Comparison of ENCODE assay signal across 8 cellular contexts in the genomic region with DNA sequence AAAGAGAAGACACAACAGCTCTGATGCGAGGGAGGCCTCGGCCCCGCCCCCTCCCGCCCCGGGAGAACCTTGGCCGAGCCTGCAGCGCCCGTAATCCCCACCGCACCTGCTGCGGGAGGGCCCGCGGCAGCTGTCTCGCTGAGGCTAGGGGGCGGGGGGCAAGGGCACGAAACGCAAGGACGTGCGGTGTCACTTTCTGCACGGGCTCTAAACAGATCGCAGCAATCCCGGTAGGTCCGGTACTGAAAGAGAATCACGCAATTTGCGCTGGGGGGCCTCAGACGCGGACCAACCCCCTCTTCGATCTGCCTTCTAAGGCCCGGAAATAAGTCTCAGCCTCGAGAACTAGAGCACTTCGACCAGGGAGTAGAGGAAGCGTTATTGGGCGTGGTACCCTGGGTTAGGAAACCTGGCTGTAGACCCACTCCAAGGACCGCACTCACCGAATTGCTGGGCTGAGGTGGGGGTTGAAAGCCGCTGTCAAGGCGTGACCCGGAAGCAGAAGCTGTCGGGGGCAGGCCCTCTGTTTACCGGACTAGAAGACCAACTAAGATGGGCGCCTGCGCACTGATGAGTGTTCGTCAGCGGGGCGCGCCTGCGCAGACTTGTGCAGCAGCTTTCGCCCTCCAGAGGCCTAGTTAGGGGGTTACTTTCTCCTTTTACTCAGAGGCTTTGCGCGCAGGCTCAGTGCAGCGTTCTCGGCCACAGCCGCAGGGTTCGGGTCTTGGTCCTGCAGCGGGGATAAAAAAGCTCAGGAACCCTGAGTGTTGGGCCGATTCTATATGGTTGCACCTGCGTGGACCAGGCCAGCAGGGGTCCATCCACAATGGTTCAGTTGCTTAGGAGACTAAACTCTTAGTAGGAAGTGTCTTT. TPM values are rescaled to one million over a fixed set of nuclear protein-coding genes. Genes with fewer than 3 reads are reported as not detected.
A peak's percentile ranks its signal among the peaks of the same experiment; 100 is the strongest.
DNase-seq lines count a peak whose midpoint lies in the region; ATAC-seq and TF ChIP-seq lines count a peak whose summit lies in the region.

A gene with protein sequence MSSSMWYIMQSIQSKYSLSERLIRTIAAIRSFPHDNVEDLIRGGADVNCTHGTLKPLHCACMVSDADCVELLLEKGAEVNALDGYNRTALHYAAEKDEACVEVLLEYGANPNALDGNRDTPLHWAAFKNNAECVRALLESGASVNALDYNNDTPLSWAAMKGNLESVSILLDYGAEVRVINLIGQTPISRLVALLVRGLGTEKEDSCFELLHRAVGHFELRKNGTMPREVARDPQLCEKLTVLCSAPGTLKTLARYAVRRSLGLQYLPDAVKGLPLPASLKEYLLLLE (minus strand): TSS at position 500 of the 873 bp plus-strand sequence. CDS start 4,019 bp downstream, outside the sequence.

- peak within 1 kb of the TSS; percentile 97 for H3K4me3 ChIP-seq in lower lobe of right lung

- peak; percentile 58 for TF ChIP-seq CTCF in lower lobe of right lung (IDR thresholded peaks at IDR 0.05)

- ATAC-seq in GM19468 (IDR thresholded peaks at IDR 0.05; ENCODE audit: extremely low read depth, unreplicated experiment), result peak; percentile 83
- peak; percentile 99 to 100 for ATAC-seq in lower lobe of right lung

- peaks cover 20% of the 10 kb centered on the region for H3K36me3 ChIP-seq in lower lobe of right lung

- intact Hi-C loops in lower lobe of right lung (cut with DNase I), result no loop called here

- no peaks in the 10 kb centered on the region for H3K9me3 ChIP-seq in lower lobe of right lung

- H3K4me1 ChIP-seq in lower lobe of right lung, result peaks cover 19% of the 10 kb centered on the region

- DNase-seq in COLO829 (ENCODE audit: low spot score), result peak; percentile 97
- peak; percentile 92 for DNase-seq in HS-5 (ENCODE audit: low read depth)
- DNase-seq in NK-92 (lab: John Stamatoyannopoulos, UW; ENCODE audit: unreplicated experiment), result peak; percentile 85
- peak; percentile 98 to 99 for DNase-seq in activated CD8-positive, alpha-beta memory T cell treated with anti-CD3 and anti-CD28 coated beads for 1 hour (ENCODE audit: extremely low read depth in 1 of 2, low read depth in 1 of 2)
- peak; percentile 99 for DNase-seq in effector CD4-positive, alpha-beta T cell
- DNase-seq in lower lobe of right lung, result peak; percentile 99
- peak; percentile 97 to 99 (median 99) for DNase-seq in stimulated activated CD4-positive, alpha-beta T cell treated with anti-CD3 and anti-CD28 coated beads, TNF-alpha, amount 100 ng/mL, for 24 hours (ENCODE audit: low read depth in 3 of 3)

- no peaks in the 10 kb centered on the region for H3K27me3 ChIP-seq in lower lobe of right lung (ENCODE audit: low read depth)

- peak within 1 kb of the TSS; percentile 83 for H3K27ac ChIP-seq in lower lobe of right lung

RNA-seq across cellular contexts. Expression of the gene that starts here (rescaled TPM):
- 40.9 TPM for total RNA-seq in lower lobe of right lung

Comparison
In these comparisons a context has a peak if more than half of its experiments do, and no peak if none do; other contexts are left out.
1. Peak in every context shown above with its lines: DNase-seq, ATAC-seq, H3K4me3 ChIP-seq and H3K27ac ChIP-seq.